7 cellular contexts compared by ENCODE assay signal in the genomic region with DNA sequence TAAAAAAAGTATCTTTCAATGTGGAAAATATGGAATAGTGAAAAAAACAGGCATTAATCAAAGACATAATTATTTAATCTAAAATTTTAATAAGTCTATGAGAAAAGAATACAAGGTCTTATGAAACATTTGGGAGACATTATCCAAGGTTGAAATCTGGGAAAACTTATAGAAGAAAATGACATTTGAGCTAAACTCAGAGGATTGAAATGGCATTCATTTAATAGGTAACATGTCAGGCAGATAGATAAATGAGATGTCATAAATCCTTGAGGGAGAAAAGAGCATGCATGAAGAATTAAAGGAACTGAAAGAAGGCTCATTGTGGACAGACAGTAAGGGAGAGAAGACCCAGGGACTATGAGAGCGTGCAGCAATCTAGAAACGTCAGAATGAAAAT.
"Had no signal": no experiment of that assay in that cellular context is flagged by ENCODE, and none has a peak within 500 bp of the region (broad histone marks: within the 10 kb centered on the region; RNA-seq: fewer than 3 reads in every experiment).

No MANE protein-coding gene starts in this region.

- H2AFZ ChIP-seq: GM23338 had no signal

- H3K36me3 ChIP-seq: HAP-1 had no signal

- H3K27ac ChIP-seq: HL-60 had no signal

- ATAC-seq: GM23338, HCT116, HepG2 had no signal

- H3K9me3 ChIP-seq: HAP-1 had no signal

- DNase-seq: HFFc6 had no signal

- H3K4me3 Mint-ChIP-seq: GM23338, HFFc6, IgD-negative memory B cell had no signal

- H3K4me2 ChIP-seq: GM23338 had no signal

- H3K27me3 Mint-ChIP-seq: IgD-negative memory B cell had no signal

- H3K27ac Mint-ChIP-seq: GM23338, HFFc6, IgD-negative memory B cell had no signal

- H3K9me3 Mint-ChIP-seq: GM23338, HFFc6 had no signal

- H3K36me3 Mint-ChIP-seq: IgD-negative memory B cell had no signal

- H3K4me1 Mint-ChIP-seq: IgD-negative memory B cell had no signal

- H3K4me3 ChIP-seq: GM23338, HAP-1 had no signal
